Comparison of ENCODE assay signal across 11 cellular contexts in the genomic region with DNA sequence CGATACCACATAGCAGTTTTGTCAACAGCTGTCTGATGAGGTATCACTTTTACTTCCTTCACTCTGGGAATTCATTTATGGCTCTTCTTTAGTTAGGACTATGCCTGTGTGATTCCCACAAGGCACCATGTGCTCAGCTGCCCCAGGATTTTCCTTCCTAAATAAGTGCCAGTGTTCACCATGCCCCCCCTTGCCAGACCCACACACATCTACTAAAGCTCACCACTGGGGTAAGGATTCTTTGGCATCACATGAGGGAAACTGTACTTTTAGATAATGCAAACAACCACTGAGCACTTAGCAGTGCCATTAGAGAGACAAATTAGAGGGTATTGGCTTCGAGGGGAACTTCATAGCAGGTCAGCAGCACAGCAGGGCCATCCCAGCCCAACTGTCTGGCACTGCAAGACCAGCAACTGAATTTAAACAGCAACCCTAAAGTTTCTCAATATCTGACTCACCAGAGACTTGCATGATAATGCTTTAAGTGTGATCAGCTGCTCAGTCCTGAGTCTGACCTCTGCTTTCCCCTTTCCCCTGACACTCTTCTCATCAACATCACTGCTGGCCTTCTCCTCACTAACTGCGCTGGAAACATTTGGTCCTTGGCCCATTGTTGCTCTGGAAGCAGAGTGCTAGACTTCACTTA.
DNase-seq lines count a peak whose midpoint lies in the region; ATAC-seq and TF ChIP-seq lines count a peak whose summit lies in the region.
"Had no signal": no experiment of that assay in that cellular context is flagged by ENCODE, and none has a peak within 500 bp of the region (broad histone marks: within the 10 kb centered on the region; RNA-seq: fewer than 3 reads in every experiment).

No MANE protein-coding gene starts in this region.

- H3K27me3 Mint-ChIP-seq in dendritic cell treated with granulocyte-macrophage colony-stimulating factor and Interleukin-4, amounts not matched to agents 40 ng/mL and 50 ng/mL, for 4 days, result no peaks in the 10 kb centered on the region
- peaks cover 2% of the 10 kb centered on the region for H3K27me3 Mint-ChIP-seq in nephron progenitor cell (ENCODE audit: low read depth, poor library complexity)

- H3K4me1 Mint-ChIP-seq in dendritic cell treated with granulocyte-macrophage colony-stimulating factor and Interleukin-4, amounts not matched to agents 40 ng/mL and 50 ng/mL, for 4 days (ENCODE audit: low read depth), result peaks cover 67% of the 10 kb centered on the region
- H3K4me1 Mint-ChIP-seq in nephron progenitor cell, result no peaks in the 10 kb centered on the region
- H3K4me1 Mint-ChIP-seq: activated B cell treated with CpG ODN at 0.5 μM for 24 hours had no signal

- peaks cover 75% of the 10 kb centered on the region for H3K36me3 Mint-ChIP-seq in dendritic cell treated with granulocyte-macrophage colony-stimulating factor and Interleukin-4, amounts not matched to agents 40 ng/mL and 50 ng/mL, for 4 days (ENCODE audit: low read depth)
- no peaks in the 10 kb centered on the region for H3K36me3 Mint-ChIP-seq in nephron progenitor cell (ENCODE audit: low read depth)

- peak overlapping the region; percentile 77 for H3K27ac Mint-ChIP-seq in dendritic cell treated with granulocyte-macrophage colony-stimulating factor and Interleukin-4, amounts not matched to agents 40 ng/mL and 50 ng/mL, for 4 days
- H3K27ac Mint-ChIP-seq in nephron progenitor cell, result peak overlapping the region; percentile 23
- H3K27ac Mint-ChIP-seq: activated B cell treated with CpG ODN at 0.5 μM for 24 hours; activated T-cell treated with anti-CD3 and anti-CD28 coated beads, Interleukin-2, amount 50 U/mL, for 72 hours had no signal

- peak; percentile 82 for DNase-seq in AG09309 (ENCODE audit: low read depth)
- DNase-seq in NCI-H226, result peak; percentile 66
- DNase-seq in nephron progenitor cell, result no peak
- DNase-seq in NCI-H1694 treated with DMSO at 0.1 percent for 48 hours (lab: John Stamatoyannopoulos, UW), result no peak
- DNase-seq: activated B cell treated with CpG ODN at 0.5 μM for 24 hours; activated T-cell treated with anti-CD3 and anti-CD28 coated beads, Interleukin-2, amount 50 U/mL, for 72 hours had no signal

- no peaks in the 10 kb centered on the region for H3K9me3 Mint-ChIP-seq in dendritic cell treated with granulocyte-macrophage colony-stimulating factor and Interleukin-4, amounts not matched to agents 40 ng/mL and 50 ng/mL, for 4 days
- no peaks in the 10 kb centered on the region for H3K9me3 Mint-ChIP-seq in nephron progenitor cell
- H3K9me3 Mint-ChIP-seq: activated B cell treated with CpG ODN at 0.5 μM for 24 hours; activated T-cell treated with anti-CD3 and anti-CD28 coated beads, Interleukin-2, amount 50 U/mL, for 72 hours had no signal

- intact Hi-C loops in dendritic cell treated with granulocyte-macrophage colony-stimulating factor and Interleukin-4, amounts not matched to agents 40 ng/mL and 50 ng/mL, for 4 days (cut with micrococcal nuclease), result loop anchor here (5.0 kb wide), 1 partner anchor 37 kb away; no protein-coding TSS in a partner anchor

- H3K4me3 Mint-ChIP-seq in dendritic cell treated with granulocyte-macrophage colony-stimulating factor and Interleukin-4, amounts not matched to agents 40 ng/mL and 50 ng/mL, for 4 days, result no peak overlapping the region
- H3K4me3 Mint-ChIP-seq in nephron progenitor cell, result no peak overlapping the region
- H3K4me3 Mint-ChIP-seq: activated B cell treated with CpG ODN at 0.5 μM for 24 hours; activated T-cell treated with anti-CD3 and anti-CD28 coated beads, Interleukin-2, amount 50 U/mL, for 72 hours had no signal

- no peak overlapping the region for H3K4me3 ChIP-seq in AG09309 (ENCODE audit: control insufficient read depth, low read depth, low read length)
- H3K4me3 ChIP-seq: coronary artery had no signal

- no peak for TF ChIP-seq CTCF in AG09309 (IDR thresholded peaks at IDR 0.05; ENCODE audit: control insufficient read depth, insufficient read depth, low read depth, low read length, missing control alignments)
- TF ChIP-seq CTCF in nephron progenitor cell (IDR thresholded peaks at IDR 0.05), result no peak

- ATAC-seq in HG02970 (IDR thresholded peaks at IDR 0.05; ENCODE audit: low FRiP score, unreplicated experiment) (no peak), GM18498 (IDR thresholded peaks at IDR 0.05; ENCODE audit: unreplicated experiment) (no peak), HG03196 (IDR thresholded peaks at IDR 0.05; ENCODE audit: unreplicated experiment) (no peak)
- ATAC-seq: activated T-cell treated with anti-CD3 and anti-CD28 coated beads, Interleukin-2, amount 50 U/mL, for 72 hours had no signal

Comparison
In these comparisons a context has a peak if more than half of its experiments do, and no peak if none do; other contexts are left out.
1. DNase-seq: peak in AG09309 (single experiment) and NCI-H226 (single experiment); none in nephron progenitor cell (single experiment) and NCI-H1694 treated with DMSO at 0.1 percent for 48 hours (single experiment).